1 cellular context compared by ENCODE assay signal in the genomic region with DNA sequence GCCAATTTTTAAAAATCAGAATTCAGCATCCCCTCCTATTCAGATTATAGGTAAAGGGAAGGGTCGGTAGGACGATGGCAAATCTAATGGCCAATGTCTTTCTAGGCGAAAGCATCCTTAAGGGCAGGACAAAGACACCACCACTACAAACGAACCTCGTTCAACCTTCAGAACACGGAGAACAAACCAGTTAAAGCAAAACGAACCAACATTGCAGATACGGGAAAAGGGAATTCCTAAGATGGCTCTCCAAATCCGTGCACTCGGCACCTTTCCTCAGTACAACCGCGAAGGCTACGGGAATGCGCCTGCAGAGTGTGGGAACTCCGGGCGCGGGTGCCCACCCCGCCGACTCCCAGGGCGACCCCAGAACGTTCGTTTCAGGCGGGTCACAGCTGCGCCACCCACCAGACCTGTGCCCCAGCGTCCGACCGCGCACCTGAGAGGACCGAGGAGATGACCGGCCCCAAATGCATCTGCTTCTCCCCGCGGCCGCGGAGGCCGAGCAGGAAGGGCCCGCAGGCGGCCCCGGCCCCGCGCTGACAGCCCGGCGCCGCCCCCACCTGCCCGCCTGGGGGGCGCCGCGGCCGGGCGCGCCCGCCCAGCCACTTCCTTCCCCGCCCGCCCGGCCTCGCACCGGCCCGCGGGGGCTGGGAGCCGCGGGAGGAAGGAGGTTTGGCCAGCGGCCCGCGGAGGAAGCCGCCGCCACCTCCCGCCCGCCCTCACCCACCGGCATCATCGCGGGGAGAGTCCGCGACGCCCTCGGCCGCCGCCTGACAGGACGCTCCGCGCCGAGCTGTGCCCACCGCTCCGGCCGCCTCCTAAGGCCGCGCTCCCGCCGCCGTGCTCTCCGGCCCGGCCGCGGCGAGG.
TF ChIP-seq lines count a peak whose summit lies in the region.

No MANE protein-coding gene starts in this region.

TF ChIP-seq in HEK293, 187 proteins besides CTCF, POLR2A, EP300 and RAD21 (continued from another document):
- TF ChIP-seq, protein P1, sequence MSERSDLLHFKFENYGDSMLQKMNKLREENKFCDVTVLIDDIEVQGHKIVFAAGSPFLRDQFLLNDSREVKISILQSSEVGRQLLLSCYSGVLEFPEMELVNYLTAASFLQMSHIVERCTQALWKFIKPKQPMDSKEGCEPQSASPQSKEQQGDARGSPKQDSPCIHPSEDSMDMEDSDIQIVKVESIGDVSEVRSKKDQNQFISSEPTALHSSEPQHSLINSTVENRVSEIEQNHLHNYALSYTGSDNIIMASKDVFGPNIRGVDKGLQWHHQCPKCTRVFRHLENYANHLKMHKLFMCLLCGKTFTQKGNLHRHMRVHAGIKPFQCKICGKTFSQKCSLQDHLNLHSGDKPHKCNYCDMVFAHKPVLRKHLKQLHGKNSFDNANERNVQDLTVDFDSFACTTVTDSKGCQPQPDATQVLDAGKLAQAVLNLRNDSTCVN (tag by site-specific recombination; optimal IDR thresholded peaks at IDR 0.05): peak; percentile 91
- TF ChIP-seq ZNF341 (tag by site-specific recombination; IDR thresholded peaks at IDR 0.05; ENCODE audit: low read depth) (no peak; the same call in 1 of the 2 replicates), ZNF433 (tag by site-specific recombination; IDR thresholded peaks at IDR 0.05; ENCODE audit: low read depth) (no peak), ZNF132 (tag by site-specific recombination; IDR thresholded peaks at IDR 0.05; ENCODE audit: borderline replicate concordance) (no peak), ZNF335 (tag by site-specific recombination; conservative IDR thresholded peaks at IDR 0.05) (peak; percentile 90), ZNF76 (tag by site-specific recombination; IDR thresholded peaks at IDR 0.05; ENCODE audit: borderline replicate concordance, low read depth) (peak; percentile 42; the same call in 1 of the 2 replicates), ZNF837 (tag by site-specific recombination; IDR thresholded peaks at IDR 0.05) (no peak), GLIS2 (tag by site-specific recombination; IDR thresholded peaks at IDR 0.05) (peak; percentile 76), OVOL3 (tag by site-specific recombination; IDR thresholded peaks at IDR 0.05) (no peak), TCF7L2 (IDR thresholded peaks at IDR 0.05; ENCODE audit: borderline replicate concordance, low read depth, low read length) (no peak), ZXDB (tag by site-specific recombination; IDR thresholded peaks at IDR 0.05) (0 out of 2 replicates have a peak, but pooled peaks have one; percentile 31), ZNF174 (tag by site-specific recombination; IDR thresholded peaks at IDR 0.05) (no peak), ZNF202 (tag by site-specific recombination; IDR thresholded peaks at IDR 0.05; ENCODE audit: borderline replicate concordance) (no peak), ZBTB8A (tag by site-specific recombination; IDR thresholded peaks at IDR 0.05) (peak; percentile 93), HOXD13 (CRISPR knock-in tag; IDR thresholded peaks at IDR 0.05; ENCODE audit: borderline replicate concordance) (no peak), SP2 (tag by site-specific recombination; IDR thresholded peaks at IDR 0.05) (peak; percentile 31), ZBTB20 (tag by site-specific recombination; IDR thresholded peaks at IDR 0.05) (peak; percentile 95), ZFP41 (tag by site-specific recombination; IDR thresholded peaks at IDR 0.05; ENCODE audit: borderline replicate concordance) (no peak), ZBTB17 (tag by site-specific recombination; IDR thresholded peaks at IDR 0.05) (peak; percentile 88), ZNF843 (tag by site-specific recombination; IDR thresholded peaks at IDR 0.05) (no peak)
- TF ChIP-seq, protein P2, sequence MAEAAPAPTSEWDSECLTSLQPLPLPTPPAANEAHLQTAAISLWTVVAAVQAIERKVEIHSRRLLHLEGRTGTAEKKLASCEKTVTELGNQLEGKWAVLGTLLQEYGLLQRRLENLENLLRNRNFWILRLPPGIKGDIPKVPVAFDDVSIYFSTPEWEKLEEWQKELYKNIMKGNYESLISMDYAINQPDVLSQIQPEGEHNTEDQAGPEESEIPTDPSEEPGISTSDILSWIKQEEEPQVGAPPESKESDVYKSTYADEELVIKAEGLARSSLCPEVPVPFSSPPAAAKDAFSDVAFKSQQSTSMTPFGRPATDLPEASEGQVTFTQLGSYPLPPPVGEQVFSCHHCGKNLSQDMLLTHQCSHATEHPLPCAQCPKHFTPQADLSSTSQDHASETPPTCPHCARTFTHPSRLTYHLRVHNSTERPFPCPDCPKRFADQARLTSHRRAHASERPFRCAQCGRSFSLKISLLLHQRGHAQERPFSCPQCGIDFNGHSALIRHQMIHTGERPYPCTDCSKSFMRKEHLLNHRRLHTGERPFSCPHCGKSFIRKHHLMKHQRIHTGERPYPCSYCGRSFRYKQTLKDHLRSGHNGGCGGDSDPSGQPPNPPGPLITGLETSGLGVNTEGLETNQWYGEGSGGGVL (tag by site-specific recombination; IDR thresholded peaks at IDR 0.05): peak; percentile 29; the same call in 1 of the 2 replicates
- TF ChIP-seq, protein P3, sequence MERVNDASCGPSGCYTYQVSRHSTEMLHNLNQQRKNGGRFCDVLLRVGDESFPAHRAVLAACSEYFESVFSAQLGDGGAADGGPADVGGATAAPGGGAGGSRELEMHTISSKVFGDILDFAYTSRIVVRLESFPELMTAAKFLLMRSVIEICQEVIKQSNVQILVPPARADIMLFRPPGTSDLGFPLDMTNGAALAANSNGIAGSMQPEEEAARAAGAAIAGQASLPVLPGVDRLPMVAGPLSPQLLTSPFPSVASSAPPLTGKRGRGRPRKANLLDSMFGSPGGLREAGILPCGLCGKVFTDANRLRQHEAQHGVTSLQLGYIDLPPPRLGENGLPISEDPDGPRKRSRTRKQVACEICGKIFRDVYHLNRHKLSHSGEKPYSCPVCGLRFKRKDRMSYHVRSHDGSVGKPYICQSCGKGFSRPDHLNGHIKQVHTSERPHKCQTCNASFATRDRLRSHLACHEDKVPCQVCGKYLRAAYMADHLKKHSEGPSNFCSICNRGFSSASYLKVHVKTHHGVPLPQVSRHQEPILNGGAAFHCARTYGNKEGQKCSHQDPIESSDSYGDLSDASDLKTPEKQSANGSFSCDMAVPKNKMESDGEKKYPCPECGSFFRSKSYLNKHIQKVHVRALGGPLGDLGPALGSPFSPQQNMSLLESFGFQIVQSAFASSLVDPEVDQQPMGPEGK (tag by site-specific recombination; IDR thresholded peaks at IDR 0.05): peak; percentile 56
- TF ChIP-seq, protein P4, sequence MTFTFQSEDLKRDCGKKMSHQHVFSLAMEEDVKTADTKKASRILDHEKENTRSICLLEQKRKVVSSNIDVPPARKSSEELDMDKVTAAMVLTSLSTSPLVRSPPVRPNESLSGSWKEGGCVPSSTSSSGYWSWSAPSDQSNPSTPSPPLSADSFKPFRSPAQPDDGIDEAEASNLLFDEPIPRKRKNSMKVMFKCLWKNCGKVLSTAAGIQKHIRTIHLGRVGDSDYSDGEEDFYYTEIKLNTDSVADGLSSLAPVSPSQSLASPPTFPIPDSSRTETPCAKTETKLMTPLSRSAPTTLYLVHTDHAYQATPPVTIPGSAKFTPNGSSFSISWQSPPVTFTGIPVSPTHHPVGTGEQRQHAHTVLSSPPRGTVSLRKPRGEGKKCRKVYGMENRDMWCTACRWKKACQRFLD (tag by site-specific recombination; IDR thresholded peaks at IDR 0.05): no peak
- TF ChIP-seq, protein P5, sequence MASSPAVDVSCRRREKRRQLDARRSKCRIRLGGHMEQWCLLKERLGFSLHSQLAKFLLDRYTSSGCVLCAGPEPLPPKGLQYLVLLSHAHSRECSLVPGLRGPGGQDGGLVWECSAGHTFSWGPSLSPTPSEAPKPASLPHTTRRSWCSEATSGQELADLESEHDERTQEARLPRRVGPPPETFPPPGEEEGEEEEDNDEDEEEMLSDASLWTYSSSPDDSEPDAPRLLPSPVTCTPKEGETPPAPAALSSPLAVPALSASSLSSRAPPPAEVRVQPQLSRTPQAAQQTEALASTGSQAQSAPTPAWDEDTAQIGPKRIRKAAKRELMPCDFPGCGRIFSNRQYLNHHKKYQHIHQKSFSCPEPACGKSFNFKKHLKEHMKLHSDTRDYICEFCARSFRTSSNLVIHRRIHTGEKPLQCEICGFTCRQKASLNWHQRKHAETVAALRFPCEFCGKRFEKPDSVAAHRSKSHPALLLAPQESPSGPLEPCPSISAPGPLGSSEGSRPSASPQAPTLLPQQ (tag by site-specific recombination; IDR thresholded peaks at IDR 0.05): peak; percentile 39; the same call in 1 of the 2 replicates
